In genomic region chr9:133974631-133975341, GRCh38 we compare ENCODE assay signal across 1 cellular context.
TF ChIP-seq lines count a peak whose summit lies in the region.

No MANE protein-coding gene starts in this region.

TF ChIP-seq in H1, 55 proteins besides CTCF, POLR2A, EP300 and RAD21:
- TF ChIP-seq CHD7 (IDR thresholded peaks at IDR 0.05; ENCODE audit: insufficient replicate concordance, low read length) (no peak), CHD2 (IDR thresholded peaks at IDR 0.05; ENCODE audit: low read length) (no peak), RNF2 (IDR thresholded peaks at IDR 0.05; ENCODE audit: borderline replicate concordance, low read depth, low read length, missing control alignments, poor library complexity, severe bottlenecking) (no peak)
